8 cellular contexts compared by ENCODE assay signal in genomic region chr6:129598244-129599187, GRCh38.
DNase-seq lines count a peak whose midpoint lies in the region; ATAC-seq and TF ChIP-seq lines count a peak whose summit lies in the region.

No MANE protein-coding gene starts in this region.

- H3K27ac ChIP-seq in fibroblast of lung (ENCODE audit: insufficient read depth, low read length) = no peak overlapping the region

- no peaks in the 10 kb centered on the region for H4K20me1 ChIP-seq in fibroblast of lung (ENCODE audit: control insufficient read depth, extremely low read depth, insufficient read depth, low read length)

- peaks cover 2% of the 10 kb centered on the region for H3K36me3 ChIP-seq in fibroblast of lung (ENCODE audit: control insufficient read depth, insufficient read depth, low read length)

- no peak overlapping the region for H3K4me3 Mint-ChIP-seq in T-cell
- no peak overlapping the region for H3K4me3 Mint-ChIP-seq in neural crest cell

- H3K4me3 ChIP-seq in fibroblast of lung (replicated peaks in 1 of 4; ENCODE audit: control extremely low read depth in 1 of 4, insufficient read depth in 1 of 4, low read depth in 3 of 4, low read length in 4 of 4) = no peak overlapping the region

- H3K9ac ChIP-seq in fibroblast of lung (ENCODE audit: insufficient read depth, low read length) = no peak overlapping the region

- in situ Hi-C loops in GM13976 (cut with MboI; ENCODE audit: low sequenced_read_pairs, unreplicated experiment) = loop anchor here (5.0 kb wide), 1 partner anchor 129 kb away; no protein-coding TSS in a partner anchor

- peak; percentile 39 for ATAC-seq in HG02884 (IDR thresholded peaks at IDR 0.05; ENCODE audit: unreplicated experiment)
- peak; percentile 73 to 80 (median 78) for ATAC-seq in T-cell (replicated peaks in 1 of 4)

- CTCF ChIA-PET in T-cell (lab: Charles Lee) = interaction anchor here (0.6 to 5.9 kb wide), 52 partner anchors 8 to 1574 kb away, joined by 3 to 147 read pairs (median 4); partner anchors contain the start of gene ARHGAP18 (in 1 of the 2)

- TF ChIP-seq CTCF in GM13976 (IDR thresholded peaks at IDR 0.05; ENCODE audit: borderline replicate concordance, control extremely low read depth, extremely low read depth, insufficient read depth, missing control alignments) (peak; percentile 67), fibroblast of lung (conservative IDR thresholded peaks at IDR 0.05 in 1 of 2, IDR thresholded peaks at IDR 0.05 in 1 of 2; ENCODE audit: low read depth in 1 of 2, low read length in 2 of 2) (peak; percentile 65 to 73), neural crest cell (conservative IDR thresholded peaks at IDR 0.05) (peak; percentile 93)

- POLR2A ChIA-PET in T-cell (lab: Charles Lee) = interaction anchor here (0.6 to 1.2 kb wide), 6 partner anchors 121 to 396 kb away, joined by 3 to 5 read pairs (median 3); no protein-coding TSS in a partner anchor

- no peak overlapping the region for H3K4me2 ChIP-seq in fibroblast of lung (ENCODE audit: extremely low read depth, insufficient read depth, low read length)

- H3K4me1 ChIP-seq in fibroblast of lung (ENCODE audit: control insufficient read depth, extremely low read depth, insufficient read depth, low read length) = peaks cover 2% of the 10 kb centered on the region

- DNase-seq in AG08395 (ENCODE audit: low spot score) = peak; percentile 75
- DNase-seq in GM13976 (ENCODE audit: low spot score) = peak; percentile 34
- DNase-seq in NCI-H1694 (lab: John Stamatoyannopoulos, UW) = peak; percentile 48
- peak in 3 of 34 experiments; percentile 8 to 51 (median 18) for DNase-seq in T-cell
- peak; percentile 66 to 91 for DNase-seq in fibroblast of lung (ENCODE audit: low read depth in 2 of 2)
- DNase-seq in neural crest cell (ENCODE audit: low read depth, low spot score) = peak; percentile 9
- no peak for DNase-seq in activated CD4-positive, alpha-beta T cell treated with anti-CD3 and anti-CD28 coated beads, Interleukin-2, amount 50 U/mL, for 1 hour

- H3K36me3 Mint-ChIP-seq in T-cell (no peaks in the 10 kb centered on the region), neural crest cell (ENCODE audit: low read depth) (no peaks in the 10 kb centered on the region)

- H3K27ac Mint-ChIP-seq in T-cell (no peak overlapping the region), neural crest cell (ENCODE audit: unreplicated experiment) (no peak overlapping the region)

- H3K27me3 Mint-ChIP-seq in T-cell (no peaks in the 10 kb centered on the region), neural crest cell (ENCODE audit: low read depth) (no peaks in the 10 kb centered on the region)

- H3K9me3 ChIP-seq in fibroblast of lung (ENCODE audit: control insufficient read depth, insufficient read depth, low read depth, low read length) = no peaks in the 10 kb centered on the region

- H3K79me2 ChIP-seq in fibroblast of lung (ENCODE audit: control insufficient read depth, insufficient read depth, low read length) = no peaks in the 10 kb centered on the region

- no peaks in the 10 kb centered on the region for H3K27me3 ChIP-seq in fibroblast of lung (ENCODE audit: control insufficient read depth, insufficient read depth, low read length)

- H3K4me1 Mint-ChIP-seq in T-cell = peaks cover 0 to 2% (median 0%) of the 10 kb centered on the region in 3 donors
- peaks cover 7% of the 10 kb centered on the region for H3K4me1 Mint-ChIP-seq in neural crest cell

- H2AFZ ChIP-seq in fibroblast of lung (ENCODE audit: low read length) = no peak overlapping the region

- no peaks in the 10 kb centered on the region for H3K9me3 Mint-ChIP-seq in T-cell
- no peaks in the 10 kb centered on the region for H3K9me3 Mint-ChIP-seq in neural crest cell
